In genomic region chr16:20318437-20318836, GRCh38 we compare ENCODE assay signal across 36 cellular contexts. TPM values are rescaled to one million over a fixed set of nuclear protein-coding genes. Genes with fewer than 3 reads are reported as not detected.
"Had no signal": no experiment of that assay in that cellular context is flagged by ENCODE, and none has a peak within 500 bp of the region (broad histone marks: within the 10 kb centered on the region; RNA-seq: fewer than 3 reads in every experiment).

No MANE protein-coding gene starts in this region.

- FAIRE-seq: pancreas, urothelium cell line had no signal

- H3K36me3 ChIP-seq: neutrophil, spleen, suprapubic skin, tibial artery, transverse colon, upper lobe of left lung, vagina had no signal

- ATAC-seq: naive thymus-derived CD8-positive, alpha-beta T cell; natural killer cell treated with Interleukin-12 subunit alpha and Interleukin-12 subunit beta and Interleukin-15 and Interleukin-18, amount 100 ng/mL, for 72 hours; pancreas; psoas muscle; right cardiac atrium; sciatic nerve; stimulated activated memory B cell treated with anti-CD40 and anti-IgM and Interleukin-4, amounts not matched to agents 10 μg/mL and 1 μg/mL and 100 μg/mL, for 72 hours; stimulated activated naive CD8-positive, alpha-beta T cell treated with anti-CD3 and anti-CD28 coated beads, Interleukin-15, amount 100 ng/mL, for 72 hours; stimulated activated naive CD8-positive, alpha-beta T cell treated with anti-CD3 and anti-CD28 coated beads, Interleukin-15, Interleukin-2, amounts not matched to agents 100 U/mL and 50 U/mL, for 24 hours had no signal

- H3K9me3 ChIP-seq: neutrophil, pancreas, psoas muscle, spleen, suprapubic skin, testis, tibial artery, transverse colon, upper lobe of left lung, vagina had no signal

- H3K4me2 ChIP-seq: smooth muscle cell had no signal

- H3K27ac ChIP-seq: neutrophil, psoas muscle, skin epidermis, spleen, suprapubic skin, testis, tibial artery, transverse colon, upper lobe of left lung, vagina had no signal

- H3K4me1 ChIP-seq: psoas muscle, spleen, suprapubic skin, testis, tibial artery, transverse colon, upper lobe of left lung, vagina had no signal

- DNase-seq: naive B cell; naive thymus-derived CD8-positive, alpha-beta T cell; nephron progenitor cell; nucleus accumbens; psoas muscle; right cardiac atrium; spleen; stimulated activated CD4-positive, alpha-beta T cell treated with anti-CD3 and anti-CD28 coated beads, Interleukin-12 subunit alpha, Interleukin-12 subunit beta, amount 100 ng/mL, for 4 hours; stimulated activated CD4-positive, alpha-beta T cell treated with anti-CD3 and anti-CD28 coated beads, Interleukin-1b, Interleukin-23, amount 100 ng/mL, for 48 hours; stimulated activated CD4-positive, alpha-beta T cell treated with anti-CD3 and anti-CD28 coated beads, Interleukin-4, amount 100 ng/mL, for 1 hour; stimulated activated CD4-positive, alpha-beta T cell treated with anti-CD3 and anti-CD28 coated beads, Interleukin-4, amount 100 ng/mL, for 4 hours; stimulated activated CD8-positive, alpha-beta memory T cell treated with anti-CD3 and anti-CD28 coated beads, Interleukin-4, amount 100 ng/mL, for 48 hours; stimulated activated naive CD4-positive, alpha-beta T cell; stimulated activated naive CD8-positive, alpha-beta T cell treated with anti-CD3 and anti-CD28 coated beads, Interleukin-15, amount 100 ng/mL, for 72 hours; stimulated activated naive CD8-positive, alpha-beta T cell treated with anti-CD3 and anti-CD28 coated beads, Interleukin-15, Interleukin-2, amounts not matched to agents 100 U/mL and 50 U/mL, for 24 hours; substantia nigra; testis; tibial artery; transverse colon; upper lobe of left lung had no signal

- H3K27me3 ChIP-seq: neutrophil, pancreas, suprapubic skin, testis, tibial artery, transverse colon, upper lobe of left lung, vagina had no signal

- H3K4me3 ChIP-seq: psoas muscle, skin epidermis, smooth muscle cell, spleen, suprapubic skin, testis, tibial artery, transverse colon, upper lobe of left lung, vagina had no signal

RNA-seq across cellular contexts. Expression of gene GP2, which starts 8.9 kb away (rescaled TPM):
- total RNA-seq: naive thymus-derived CD8-positive, alpha-beta T cell; natural killer cell treated with Interleukin-12 subunit alpha and Interleukin-12 subunit beta and Interleukin-15 and Interleukin-18, amount 100 ng/mL, for 72 hours; neural crest cell; osteocyte; renal cortical epithelial cell; smooth muscle cell; vagina had no signal
- polyA plus RNA-seq: naive thymus-derived CD8-positive, alpha-beta T cell; smooth muscle cell had no signal

RNA-seq across cellular contexts. Expression of gene UMOD, which starts 34.1 kb away (rescaled TPM):
- total RNA-seq: naive thymus-derived CD8-positive, alpha-beta T cell; natural killer cell treated with Interleukin-12 subunit alpha and Interleukin-12 subunit beta and Interleukin-15 and Interleukin-18, amount 100 ng/mL, for 72 hours; neural crest cell; omental fat pad; osteocyte; posterior vena cava; psoas muscle; renal cortical epithelial cell; right cardiac atrium; sciatic nerve; smooth muscle cell; spleen; suprapubic skin; transverse colon; upper lobe of left lung; ureter; vagina had no signal
- polyA plus RNA-seq: naive thymus-derived CD8-positive, alpha-beta T cell; psoas muscle; right cardiac atrium; smooth muscle cell had no signal
